Comparison of ENCODE assay signal across 16 cellular contexts in the genomic region with DNA sequence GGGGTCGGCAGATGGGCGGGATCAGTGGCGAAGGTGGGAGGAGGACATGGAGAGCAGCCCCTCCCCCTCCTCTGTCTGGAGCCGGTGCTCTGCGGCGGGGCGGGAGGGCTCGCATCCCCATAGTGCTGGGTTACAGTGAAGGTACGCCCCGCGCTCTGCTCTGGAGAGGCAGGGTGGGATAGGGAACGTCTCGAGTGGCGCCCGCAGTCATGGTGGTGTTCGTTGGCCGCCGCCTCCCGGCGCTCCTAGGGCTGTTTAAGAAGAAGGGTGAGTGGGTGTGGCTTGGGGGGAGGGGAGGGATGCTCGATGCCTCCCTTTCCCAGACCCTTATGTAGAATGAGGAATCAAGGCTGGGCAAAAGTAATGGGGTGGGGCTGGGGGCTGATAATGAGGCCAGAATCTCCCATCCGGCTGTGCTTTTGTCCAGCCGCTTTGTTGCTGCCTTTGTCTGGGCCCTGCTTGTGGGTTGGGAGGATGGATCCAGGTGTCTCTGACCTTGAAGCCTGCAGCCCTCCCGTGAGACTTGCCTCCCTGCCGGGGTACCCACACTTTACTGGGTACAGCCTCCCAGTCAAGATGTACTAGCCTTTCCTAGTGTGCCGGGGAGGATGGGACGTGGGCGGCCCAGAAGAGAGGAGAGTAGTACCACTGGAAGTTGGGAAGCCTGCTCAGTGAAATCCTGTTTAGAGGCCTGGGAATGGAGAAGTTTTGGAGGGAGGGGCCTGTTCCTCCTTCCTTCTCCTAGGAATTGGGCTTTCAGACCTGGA. TPM values are rescaled to one million over a fixed set of nuclear protein-coding genes. Genes with fewer than 3 reads are reported as not detected.
DNase-seq lines count a peak whose midpoint lies in the region; ATAC-seq and TF ChIP-seq lines count a peak whose summit lies in the region.
"Had no signal": no experiment of that assay in that cellular context is flagged by ENCODE, and none has a peak within 500 bp of the region (broad histone marks: within the 10 kb centered on the region; RNA-seq: fewer than 3 reads in every experiment).

No MANE protein-coding gene starts in this region.

- no peak for ATAC-seq in HG03342 (IDR thresholded peaks at IDR 0.05; ENCODE audit: unreplicated experiment)
- ATAC-seq: PC-3 had no signal

- no TSS peak for BruUV-seq in A673 (replicated peaks; lab: Mats Ljungman, UMichigan)

- intact Hi-C loops in A673 (cut with micrococcal nuclease; ENCODE audit: unreplicated experiment), result no loop called here

- CTCF ChIA-PET in A673 (lab: Charles Lee), result interaction anchor here (0.5 kb wide), 1 partner anchor 245 kb away, joined by 5 read pairs; no protein-coding TSS in a partner anchor

- H3K4me1 ChIP-seq in BE2C (peaks cover 16% of the 10 kb centered on the region), HUES6 (ENCODE audit: control insufficient read depth, insufficient read depth, low read length) (peaks cover 65% of the 10 kb centered on the region), ectodermal cell (ENCODE audit: control insufficient read depth, insufficient read depth, low read length) (peaks cover 50% of the 10 kb centered on the region), A673 (ENCODE audit: insufficient read depth, low read length, poor library complexity, severe bottlenecking) (peaks cover 9% of the 10 kb centered on the region)

- 7% methylated on average over 28 of the region's 28 CpGs for WGBS in ectodermal cell, 2 experiments

- H3K4me3 ChIP-seq in BE2C (ENCODE audit: low read depth, low read length) (peak overlapping the region; percentile 55), HUES6 (ENCODE audit: low read depth, low read length) (peak overlapping the region; percentile 55), ectodermal cell (ENCODE audit: insufficient read depth, low read depth, low read length) (peak overlapping the region; percentile 22), A673 (ENCODE audit: low read depth, low read length, poor library complexity, severe bottlenecking) (no peak overlapping the region)

- peak overlapping the region; percentile 58 for H3K9ac ChIP-seq in HUES6 (ENCODE audit: low read length)
- H3K9ac ChIP-seq: KMS-11 had no signal

- TF ChIP-seq CTCF in BE2C (IDR thresholded peaks at IDR 0.05; ENCODE audit: low read depth, low read length) (no peak), nephron (IDR thresholded peaks at IDR 0.05; ENCODE audit: unreplicated experiment in 3 of 3) (no peak), A673 (conservative IDR thresholded peaks at IDR 0.05; ENCODE audit: low read depth, low read length) (no peak)

- H3K27ac Mint-ChIP-seq in nephron, result peak overlapping the region; percentile 51 to 91 (median 74)
- H3K27ac Mint-ChIP-seq: activated CD4-positive, alpha-beta T cell treated with anti-CD3 and anti-CD28 coated beads, Interleukin-2, amount 10 ng/mL, durations not matched to agents 24 days and 14 days; activated T-helper 1 cell treated with anti-CD3 and anti-CD28 coated beads, Interleukin-12 subunit alpha, Interleukin-12 subunit beta, Interleukin-2, Interleukin-4 antibody, amounts not matched to agents 30 ng/mL and 10 ng/mL and 1 ng/mL, durations not matched to agents 14 hours and 24 hours and 36 hours; memory B cell; T-helper 1 cell treated with Interleukin-12 subunit alpha and Interleukin-12 subunit beta and Interleukin-4 antibody, amounts not matched to agents 30 μg/mL and 1 μg/mL, for 36 hours had no signal

- H3K36me3 ChIP-seq in BE2C, result no peaks in the 10 kb centered on the region
- H3K36me3 ChIP-seq in HUES6 (ENCODE audit: control insufficient read depth, insufficient read depth, low read length), result peaks cover 32% of the 10 kb centered on the region
- peaks cover 5% of the 10 kb centered on the region for H3K36me3 ChIP-seq in ectodermal cell (ENCODE audit: control insufficient read depth, insufficient read depth, low read length)
- H3K36me3 ChIP-seq in A673 (ENCODE audit: insufficient read depth, low read length, poor library complexity, severe bottlenecking), result no peaks in the 10 kb centered on the region

- H3K9me3 ChIP-seq in BE2C (no peaks in the 10 kb centered on the region), HUES6 (ENCODE audit: control insufficient read depth, insufficient read depth, low read depth, low read length) (no peaks in the 10 kb centered on the region), ectodermal cell (ENCODE audit: control insufficient read depth, low read length) (no peaks in the 10 kb centered on the region), A673 (ENCODE audit: low read depth, low read length, poor library complexity, severe bottlenecking) (no peaks in the 10 kb centered on the region)

- H3K4me3 Mint-ChIP-seq in nephron, result peak overlapping the region; percentile 64 to 72 (median 70)
- H3K4me3 Mint-ChIP-seq: activated CD4-positive, alpha-beta T cell treated with anti-CD3 and anti-CD28 coated beads, Interleukin-2, amount 10 ng/mL, durations not matched to agents 24 days and 14 days; activated T-helper 1 cell treated with anti-CD3 and anti-CD28 coated beads, Interleukin-12 subunit alpha, Interleukin-12 subunit beta, Interleukin-2, Interleukin-4 antibody, amounts not matched to agents 30 ng/mL and 10 ng/mL and 1 ng/mL, durations not matched to agents 14 hours and 24 hours and 36 hours; memory B cell; T-helper 1 cell treated with Interleukin-12 subunit alpha and Interleukin-12 subunit beta and Interleukin-4 antibody, amounts not matched to agents 30 μg/mL and 1 μg/mL, for 36 hours had no signal

- H3K27ac ChIP-seq in HUES6 (ENCODE audit: low read depth, low read length) (peak overlapping the region; percentile 67), ectodermal cell (ENCODE audit: insufficient read depth, low read depth, low read length, poor library complexity, severe bottlenecking) (no peak overlapping the region), A673 (ENCODE audit: low read depth, low read length, poor library complexity, severe bottlenecking) (no peak overlapping the region)
- H3K27ac ChIP-seq: KMS-11 had no signal

- H3K27me3 ChIP-seq in BE2C (no peaks in the 10 kb centered on the region), HUES6 (ENCODE audit: control insufficient read depth, insufficient read depth, low read length) (no peaks in the 10 kb centered on the region), ectodermal cell (ENCODE audit: control insufficient read depth, insufficient read depth, low read length, poor library complexity, severe bottlenecking) (no peaks in the 10 kb centered on the region), A673 (replicated peaks; ENCODE audit: insufficient read depth, low read depth, low read length, poor library complexity) (no peaks in the 10 kb centered on the region)

- no peaks in the 10 kb centered on the region for H3K9me3 Mint-ChIP-seq in nephron
- H3K9me3 Mint-ChIP-seq: activated CD4-positive, alpha-beta T cell treated with anti-CD3 and anti-CD28 coated beads, Interleukin-2, amount 10 ng/mL, durations not matched to agents 24 days and 14 days; activated T-helper 1 cell treated with anti-CD3 and anti-CD28 coated beads, Interleukin-12 subunit alpha, Interleukin-12 subunit beta, Interleukin-2, Interleukin-4 antibody, amounts not matched to agents 30 ng/mL and 10 ng/mL and 1 ng/mL, durations not matched to agents 14 hours and 24 hours and 36 hours; memory B cell; T-helper 1 cell treated with Interleukin-12 subunit alpha and Interleukin-12 subunit beta and Interleukin-4 antibody, amounts not matched to agents 30 μg/mL and 1 μg/mL, for 36 hours had no signal

- peaks cover 62% of the 10 kb centered on the region for H3K4me1 Mint-ChIP-seq in nephron
- H3K4me1 Mint-ChIP-seq: memory B cell had no signal

- POLR2A ChIA-PET in A673 (lab: Charles Lee; ENCODE audit: low non-redundant PET), result no interaction called here

- DNase-seq in BE2C (peak; percentile 61), amygdala (lab: John Stamatoyannopoulos, UW) (no peak), germinal center (ENCODE audit: low spot score) (no peak), A673 (ENCODE audit: low spot score) (no peak)
- DNase-seq: activated CD4-positive, alpha-beta T cell treated with anti-CD3 and anti-CD28 coated beads, Interleukin-2, amount 10 ng/mL, durations not matched to agents 24 days and 14 days; hippocampal formation; PC-3; stimulated activated CD4-positive, alpha-beta T cell treated with anti-CD3 and anti-CD28 coated beads, Interleukin-2, amount 100 ng/mL, for 24 hours had no signal

- H3K36me3 Mint-ChIP-seq in nephron (ENCODE audit: low read depth), result peaks cover 25% of the 10 kb centered on the region
- H3K36me3 Mint-ChIP-seq: memory B cell had no signal

- peaks cover 4% of the 10 kb centered on the region for H3K27me3 Mint-ChIP-seq in nephron (ENCODE audit: low read depth)
- H3K27me3 Mint-ChIP-seq: activated CD4-positive, alpha-beta T cell treated with anti-CD3 and anti-CD28 coated beads, Interleukin-2, amount 10 ng/mL, durations not matched to agents 24 days and 14 days had no signal

RNA-seq across cellular contexts. Expression of a gene that starts 51.4 kb away (rescaled TPM):
- 252 TPM for polyA plus RNA-seq in BE2C (2012; ENCODE audit: insufficient read depth, insufficient read length, low read depth)
- 95.1 TPM for polyA plus RNA-seq in ectodermal cell (2013, experiment 1 of 4)
- 112 TPM for polyA plus RNA-seq in ectodermal cell (2013, experiment 2 of 4)
- 75.9 TPM for polyA plus RNA-seq in ectodermal cell (2013, experiment 3 of 4)
- 89.1 TPM for polyA plus RNA-seq in ectodermal cell (2013, experiment 4 of 4)
- 262 and 299 TPM in 2 replicates for total RNA-seq in A673 (2021)

RNA-seq across cellular contexts. Expression of a gene that starts 51.7 kb away (rescaled TPM):
- polyA plus RNA-seq in BE2C (2012; ENCODE audit: insufficient read depth, insufficient read length, low read depth), result 18.9 TPM
- polyA plus RNA-seq in ectodermal cell (2013, experiment 1 of 4), result 55.4 TPM
- 52.6 TPM for polyA plus RNA-seq in ectodermal cell (2013, experiment 2 of 4)
- 34.3 TPM for polyA plus RNA-seq in ectodermal cell (2013, experiment 3 of 4)
- polyA plus RNA-seq in ectodermal cell (2013, experiment 4 of 4), result 36.8 TPM
- total RNA-seq in A673 (2021), result 66.1 and 69.3 TPM in 2 replicates
